Comparison of ENCODE assay signal across 1 cellular context in genomic region chr1:150621497-150622113, GRCh38.
TF ChIP-seq lines count a peak whose summit lies in the region.

No MANE protein-coding gene starts in this region.

TF ChIP-seq in K562, 482 proteins besides CTCF, POLR2A, EP300 and RAD21 (continued from another document and continues in another):
- TF ChIP-seq RREB1 (CRISPR knock-in tag; IDR thresholded peaks at IDR 0.05) (no peak), ETV1 (tag; conservative IDR thresholded peaks at IDR 0.05; ENCODE audit: low read depth) (no peak), ZNF212 (CRISPR knock-in tag; IDR thresholded peaks at IDR 0.05) (no peak), ZNF592 (IDR thresholded peaks at IDR 0.05) (0 out of 2 replicates have a peak, but pooled peaks have one; percentile 33), ELF4 (CRISPR knock-in tag; IDR thresholded peaks at IDR 0.05) (no peak), POLR2AphosphoS2 (IDR thresholded peaks at IDR 0.05; ENCODE audit: low read length) (0 out of 2 replicates have a peak, but pooled peaks have one; percentile 4), RBM25 (IDR thresholded peaks at IDR 0.05; ENCODE audit: low read depth, low read length, severe bottlenecking) (no peak), GABPA (tag; conservative IDR thresholded peaks at IDR 0.05; ENCODE audit: low read depth) (0 out of 2 replicates have a peak, but pooled peaks have one; percentile 9), ZBTB43 (CRISPR knock-in tag; IDR thresholded peaks at IDR 0.05) (no peak), CEBPB (tag; IDR thresholded peaks at IDR 0.05) (peak; percentile 47), GABPB1 (CRISPR knock-in tag; IDR thresholded peaks at IDR 0.05) (no peak), ZNF583 (CRISPR knock-in tag; IDR thresholded peaks at IDR 0.05) (no peak), HNRNPLL (IDR thresholded peaks at IDR 0.05; ENCODE audit: low read depth, low read length, poor library complexity, severe bottlenecking) (no peak), JUN (IDR thresholded peaks at IDR 0.05; ENCODE audit: borderline replicate concordance, low read depth, low read length) (no peak), JUN (CRISPR knock-in tag; IDR thresholded peaks at IDR 0.05; ENCODE audit: borderline replicate concordance) (no peak), CSDE1 (IDR thresholded peaks at IDR 0.05) (no peak), ZNF232 (CRISPR knock-in tag; IDR thresholded peaks at IDR 0.05) (no peak), TAF7 (tag; IDR thresholded peaks at IDR 0.05) (no peak), MYC (IDR thresholded peaks at IDR 0.05; ENCODE audit: low read depth, low read length) (no peak), MYC (CRISPR knock-in tag; IDR thresholded peaks at IDR 0.05; ENCODE audit: borderline replicate concordance, low read depth) (no peak), CBX5 (IDR thresholded peaks at IDR 0.05; ENCODE audit: borderline replicate concordance, low read depth) (no peak), ZKSCAN8 (CRISPR knock-in tag; IDR thresholded peaks at IDR 0.05) (no peak), HOXB6 (CRISPR knock-in tag; IDR thresholded peaks at IDR 0.05; ENCODE audit: borderline replicate concordance) (no peak), DNMT1 (IDR thresholded peaks at IDR 0.05) (no peak), NCOA2 (IDR thresholded peaks at IDR 0.05; ENCODE audit: partially characterized antibody in 2 of 2) (no peak), NR2F6 (CRISPR knock-in tag; IDR thresholded peaks at IDR 0.05) (0 out of 2 replicates have a peak, but pooled peaks have one; percentile 8), HMG20B (CRISPR knock-in tag; IDR thresholded peaks at IDR 0.05) (no peak), GTF2A2 (tag; IDR thresholded peaks at IDR 0.05) (no peak), RFX1 (IDR thresholded peaks at IDR 0.05) (no peak), ZNF436 (CRISPR knock-in tag; IDR thresholded peaks at IDR 0.05) (no peak), MBD2 (IDR thresholded peaks at IDR 0.05; ENCODE audit: borderline replicate concordance, low read depth) (no peak), U2AF1 (optimal IDR thresholded peaks at IDR 0.05; ENCODE audit: low read depth, low read length) (no peak)
- TF ChIP-seq, protein P1, sequence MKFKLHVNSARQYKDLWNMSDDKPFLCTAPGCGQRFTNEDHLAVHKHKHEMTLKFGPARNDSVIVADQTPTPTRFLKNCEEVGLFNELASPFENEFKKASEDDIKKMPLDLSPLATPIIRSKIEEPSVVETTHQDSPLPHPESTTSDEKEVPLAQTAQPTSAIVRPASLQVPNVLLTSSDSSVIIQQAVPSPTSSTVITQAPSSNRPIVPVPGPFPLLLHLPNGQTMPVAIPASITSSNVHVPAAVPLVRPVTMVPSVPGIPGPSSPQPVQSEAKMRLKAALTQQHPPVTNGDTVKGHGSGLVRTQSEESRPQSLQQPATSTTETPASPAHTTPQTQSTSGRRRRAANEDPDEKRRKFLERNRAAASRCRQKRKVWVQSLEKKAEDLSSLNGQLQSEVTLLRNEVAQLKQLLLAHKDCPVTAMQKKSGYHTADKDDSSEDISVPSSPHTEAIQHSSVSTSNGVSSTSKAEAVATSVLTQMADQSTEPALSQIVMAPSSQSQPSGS (CRISPR knock-in tag; IDR thresholded peaks at IDR 0.05): no peak
- TF ChIP-seq, protein P2, sequence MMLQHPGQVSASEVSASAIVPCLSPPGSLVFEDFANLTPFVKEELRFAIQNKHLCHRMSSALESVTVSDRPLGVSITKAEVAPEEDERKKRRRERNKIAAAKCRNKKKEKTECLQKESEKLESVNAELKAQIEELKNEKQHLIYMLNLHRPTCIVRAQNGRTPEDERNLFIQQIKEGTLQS (IDR thresholded peaks at IDR 0.05): no peak
- TF ChIP-seq, protein P2 (CRISPR knock-in tag; conservative IDR thresholded peaks at IDR 0.05): no peak
- TF ChIP-seq, protein P3, sequence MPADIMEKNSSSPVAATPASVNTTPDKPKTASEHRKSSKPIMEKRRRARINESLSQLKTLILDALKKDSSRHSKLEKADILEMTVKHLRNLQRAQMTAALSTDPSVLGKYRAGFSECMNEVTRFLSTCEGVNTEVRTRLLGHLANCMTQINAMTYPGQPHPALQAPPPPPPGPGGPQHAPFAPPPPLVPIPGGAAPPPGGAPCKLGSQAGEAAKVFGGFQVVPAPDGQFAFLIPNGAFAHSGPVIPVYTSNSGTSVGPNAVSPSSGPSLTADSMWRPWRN (IDR thresholded peaks at IDR 0.05; ENCODE audit: low read depth): no peak
- TF ChIP-seq, protein P4, sequence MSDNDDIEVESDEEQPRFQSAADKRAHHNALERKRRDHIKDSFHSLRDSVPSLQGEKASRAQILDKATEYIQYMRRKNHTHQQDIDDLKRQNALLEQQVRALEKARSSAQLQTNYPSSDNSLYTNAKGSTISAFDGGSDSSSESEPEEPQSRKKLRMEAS (CRISPR knock-in tag; IDR thresholded peaks at IDR 0.05): no peak
- TF ChIP-seq, protein P5, sequence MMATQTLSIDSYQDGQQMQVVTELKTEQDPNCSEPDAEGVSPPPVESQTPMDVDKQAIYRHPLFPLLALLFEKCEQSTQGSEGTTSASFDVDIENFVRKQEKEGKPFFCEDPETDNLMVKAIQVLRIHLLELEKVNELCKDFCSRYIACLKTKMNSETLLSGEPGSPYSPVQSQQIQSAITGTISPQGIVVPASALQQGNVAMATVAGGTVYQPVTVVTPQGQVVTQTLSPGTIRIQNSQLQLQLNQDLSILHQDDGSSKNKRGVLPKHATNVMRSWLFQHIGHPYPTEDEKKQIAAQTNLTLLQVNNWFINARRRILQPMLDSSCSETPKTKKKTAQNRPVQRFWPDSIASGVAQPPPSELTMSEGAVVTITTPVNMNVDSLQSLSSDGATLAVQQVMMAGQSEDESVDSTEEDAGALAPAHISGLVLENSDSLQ (IDR thresholded peaks at IDR 0.05): peak; percentile 47; the same call in 1 of the 2 replicates
- TF ChIP-seq, protein P6, sequence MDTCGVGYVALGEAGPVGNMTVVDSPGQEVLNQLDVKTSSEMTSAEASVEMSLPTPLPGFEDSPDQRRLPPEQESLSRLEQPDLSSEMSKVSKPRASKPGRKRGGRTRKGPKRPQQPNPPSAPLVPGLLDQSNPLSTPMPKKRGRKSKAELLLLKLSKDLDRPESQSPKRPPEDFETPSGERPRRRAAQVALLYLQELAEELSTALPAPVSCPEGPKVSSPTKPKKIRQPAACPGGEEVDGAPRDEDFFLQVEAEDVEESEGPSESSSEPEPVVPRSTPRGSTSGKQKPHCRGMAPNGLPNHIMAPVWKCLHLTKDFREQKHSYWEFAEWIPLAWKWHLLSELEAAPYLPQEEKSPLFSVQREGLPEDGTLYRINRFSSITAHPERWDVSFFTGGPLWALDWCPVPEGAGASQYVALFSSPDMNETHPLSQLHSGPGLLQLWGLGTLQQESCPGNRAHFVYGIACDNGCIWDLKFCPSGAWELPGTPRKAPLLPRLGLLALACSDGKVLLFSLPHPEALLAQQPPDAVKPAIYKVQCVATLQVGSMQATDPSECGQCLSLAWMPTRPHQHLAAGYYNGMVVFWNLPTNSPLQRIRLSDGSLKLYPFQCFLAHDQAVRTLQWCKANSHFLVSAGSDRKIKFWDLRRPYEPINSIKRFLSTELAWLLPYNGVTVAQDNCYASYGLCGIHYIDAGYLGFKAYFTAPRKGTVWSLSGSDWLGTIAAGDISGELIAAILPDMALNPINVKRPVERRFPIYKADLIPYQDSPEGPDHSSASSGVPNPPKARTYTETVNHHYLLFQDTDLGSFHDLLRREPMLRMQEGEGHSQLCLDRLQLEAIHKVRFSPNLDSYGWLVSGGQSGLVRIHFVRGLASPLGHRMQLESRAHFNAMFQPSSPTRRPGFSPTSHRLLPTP (IDR thresholded peaks at IDR 0.05; ENCODE audit: borderline replicate concordance, extremely low read depth, insufficient read length): no peak
- TF ChIP-seq, protein P7, sequence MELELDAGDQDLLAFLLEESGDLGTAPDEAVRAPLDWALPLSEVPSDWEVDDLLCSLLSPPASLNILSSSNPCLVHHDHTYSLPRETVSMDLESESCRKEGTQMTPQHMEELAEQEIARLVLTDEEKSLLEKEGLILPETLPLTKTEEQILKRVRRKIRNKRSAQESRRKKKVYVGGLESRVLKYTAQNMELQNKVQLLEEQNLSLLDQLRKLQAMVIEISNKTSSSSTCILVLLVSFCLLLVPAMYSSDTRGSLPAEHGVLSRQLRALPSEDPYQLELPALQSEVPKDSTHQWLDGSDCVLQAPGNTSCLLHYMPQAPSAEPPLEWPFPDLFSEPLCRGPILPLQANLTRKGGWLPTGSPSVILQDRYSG (tag; conservative IDR thresholded peaks at IDR 0.05; ENCODE audit: low read depth): no peak
- TF ChIP-seq, protein P8, sequence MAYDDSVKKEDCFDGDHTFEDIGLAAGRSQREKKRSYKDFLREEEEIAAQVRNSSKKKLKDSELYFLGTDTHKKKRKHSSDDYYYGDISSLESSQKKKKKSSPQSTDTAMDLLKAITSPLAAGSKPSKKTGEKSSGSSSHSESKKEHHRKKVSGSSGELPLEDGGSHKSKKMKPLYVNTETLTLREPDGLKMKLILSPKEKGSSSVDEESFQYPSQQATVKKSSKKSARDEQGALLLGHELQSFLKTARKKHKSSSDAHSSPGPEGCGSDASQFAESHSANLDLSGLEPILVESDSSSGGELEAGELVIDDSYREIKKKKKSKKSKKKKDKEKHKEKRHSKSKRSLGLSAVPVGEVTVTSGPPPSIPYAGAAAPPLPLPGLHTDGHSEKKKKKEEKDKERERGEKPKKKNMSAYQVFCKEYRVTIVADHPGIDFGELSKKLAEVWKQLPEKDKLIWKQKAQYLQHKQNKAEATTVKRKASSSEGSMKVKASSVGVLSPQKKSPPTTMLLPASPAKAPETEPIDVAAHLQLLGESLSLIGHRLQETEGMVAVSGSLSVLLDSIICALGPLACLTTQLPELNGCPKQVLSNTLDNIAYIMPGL (CRISPR knock-in tag; IDR thresholded peaks at IDR 0.05): no peak
